20 cellular contexts compared by ENCODE assay signal in genomic region chr5:93930098-93930497, GRCh38.
"Had no signal": no experiment of that assay in that cellular context is flagged by ENCODE, and none has a peak within 500 bp of the region (broad histone marks: within the 10 kb centered on the region; RNA-seq: fewer than 3 reads in every experiment).

No MANE protein-coding gene starts in this region.

- H3K27me3 ChIP-seq: adrenal gland, breast epithelium, gastrocnemius medialis, sigmoid colon, stomach, upper lobe of left lung had no signal

- ATAC-seq: activated naive CD4-positive, alpha-beta T cell treated with anti-CD3 and anti-CD28 coated beads, Interleukin-2, amount 50 U/mL, for 72 hours; esophagus mucosa; gastrocnemius medialis; left lobe of liver; stimulated activated effector memory CD8-positive, alpha-beta T cell treated with anti-CD3 and anti-CD28 coated beads, Interleukin-12 subunit alpha, Interleukin-12 subunit beta, amount 100 ng/mL, for 72 hours had no signal

- H3K4me3 ChIP-seq: adrenal gland, breast epithelium, coronary artery, gastrocnemius medialis, lung, sigmoid colon, stomach, upper lobe of left lung had no signal

- H3K36me3 ChIP-seq: adrenal gland, breast epithelium, gastrocnemius medialis, sigmoid colon, upper lobe of left lung had no signal

- DNase-seq: activated CD4-positive, alpha-beta T cell treated with anti-CD3 and anti-CD28 coated beads, Interleukin-2, amount 50 U/mL, for 4 hours; activated gamma-delta T cell treated with Interleukin-2 at 50 U/mL for 16 hours; adrenal gland; effector CD4-positive, alpha-beta T cell; gastrocnemius medialis; head of caudate nucleus; kidney; nucleus accumbens; sigmoid colon; stimulated activated CD4-positive, alpha-beta T cell treated with anti-CD3 and anti-CD28 coated beads, Interleukin-4, amount 100 ng/mL, for 24 hours; stomach; T-helper 9 cell; upper lobe of left lung had no signal
